In the genomic region with DNA sequence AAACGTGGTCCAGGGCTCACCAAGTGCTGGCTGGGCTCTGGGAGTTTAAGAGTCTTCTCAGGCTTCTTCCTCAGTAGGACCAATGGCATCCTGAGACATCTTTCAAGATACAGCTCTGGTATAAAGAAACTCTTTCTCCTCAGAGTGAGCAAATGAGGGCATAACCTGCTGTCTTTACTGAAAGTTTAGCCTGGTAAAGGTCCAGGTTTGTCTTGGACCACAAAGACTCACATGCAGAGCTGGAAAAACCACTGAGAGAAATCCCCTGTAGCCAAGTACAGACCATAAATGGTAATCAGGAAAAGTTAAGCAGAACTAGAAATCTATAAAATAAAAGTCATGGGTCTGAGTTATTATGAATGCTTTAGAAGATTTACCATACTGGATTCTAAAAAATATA, we compare ENCODE assay signal across 25 cellular contexts. TPM values are rescaled to one million over a fixed set of nuclear protein-coding genes. Genes with fewer than 3 reads are reported as not detected.
DNase-seq lines count a peak whose midpoint lies in the region; ATAC-seq, FAIRE-seq and TF ChIP-seq lines count a peak whose summit lies in the region.
"Had no signal": no experiment of that assay in that cellular context is flagged by ENCODE, and none has a peak within 500 bp of the region (broad histone marks: within the 10 kb centered on the region; RNA-seq: fewer than 3 reads in every experiment).

No MANE protein-coding gene starts in this region.

- peak overlapping the region; percentile 14 for H3K27ac Mint-ChIP-seq in activated CD4-positive, alpha-beta memory T cell treated with anti-CD3 and anti-CD28 coated beads for 36 hours
- no peak overlapping the region for H3K27ac Mint-ChIP-seq in activated CD4-positive, alpha-beta memory T cell treated with anti-CD3 and anti-CD28 coated beads, Interleukin-2, amount 10 ng/mL, durations not matched to agents 7 days and 5 days
- peak overlapping the region; percentile 25 for H3K27ac Mint-ChIP-seq in activated CD8-positive, alpha-beta T cell treated with anti-CD3 and anti-CD28 coated beads for 36 hours
- H3K27ac Mint-ChIP-seq: activated naive CD4-positive, alpha-beta T cell treated with anti-CD3 and anti-CD28 coated beads, Interleukin-2, amount 10 ng/mL, durations not matched to agents 7 days and 5 days; HFFc6; neural progenitor cell had no signal

- DNase-seq in activated CD4-positive, alpha-beta memory T cell treated with anti-CD3 and anti-CD28 coated beads for 36 hours, result no peak
- DNase-seq in activated CD4-positive, alpha-beta memory T cell treated with anti-CD3 and anti-CD28 coated beads, Interleukin-2, amount 10 ng/mL, durations not matched to agents 7 days and 5 days, result no peak
- DNase-seq in activated CD8-positive, alpha-beta T cell treated with anti-CD3 and anti-CD28 coated beads for 36 hours, result no peak
- DNase-seq in fibroblast of peridontal ligament (ENCODE audit: extremely low read depth) (peak; percentile 17), stromal cell of bone marrow (ENCODE audit: low read depth) (peak; percentile 48), D721Med (ENCODE audit: insufficient read length, low spot score) (no peak), H4 (ENCODE audit: low spot score) (no peak)
- DNase-seq: 8988T; activated CD4-positive, alpha-beta T cell treated with anti-CD3 and anti-CD28 coated beads for 48 hours; activated naive CD4-positive, alpha-beta T cell treated with anti-CD3 and anti-CD28 coated beads, Interleukin-2, amount 10 ng/mL, durations not matched to agents 7 days and 5 days; brain microvascular endothelial cell; Calu3; colonic mucosa; EL; HFFc6; left ventricle myocardium superior; NCI-H187; NCI-H2227 treated with DMSO at 0.1 percent for 48 hours; NCI-H774; SHP77; small intestine; SW 1271 had no signal

- H3K4me1 Mint-ChIP-seq in activated CD4-positive, alpha-beta memory T cell treated with anti-CD3 and anti-CD28 coated beads for 36 hours (ENCODE audit: low read depth), result peaks cover 77% of the 10 kb centered on the region
- H3K4me1 Mint-ChIP-seq in activated CD4-positive, alpha-beta memory T cell treated with anti-CD3 and anti-CD28 coated beads, Interleukin-2, amount 10 ng/mL, durations not matched to agents 7 days and 5 days, result peaks cover 56% of the 10 kb centered on the region
- H3K4me1 Mint-ChIP-seq in activated CD8-positive, alpha-beta T cell treated with anti-CD3 and anti-CD28 coated beads for 36 hours (ENCODE audit: low read depth), result peaks cover 85% of the 10 kb centered on the region
- H3K4me1 Mint-ChIP-seq: neural progenitor cell had no signal

- H3K9me3 Mint-ChIP-seq in activated CD4-positive, alpha-beta memory T cell treated with anti-CD3 and anti-CD28 coated beads for 36 hours, result no peaks in the 10 kb centered on the region
- no peaks in the 10 kb centered on the region for H3K9me3 Mint-ChIP-seq in activated CD4-positive, alpha-beta memory T cell treated with anti-CD3 and anti-CD28 coated beads, Interleukin-2, amount 10 ng/mL, durations not matched to agents 7 days and 5 days
- H3K9me3 Mint-ChIP-seq in activated CD8-positive, alpha-beta T cell treated with anti-CD3 and anti-CD28 coated beads for 36 hours, result no peaks in the 10 kb centered on the region
- H3K9me3 Mint-ChIP-seq: activated naive CD4-positive, alpha-beta T cell treated with anti-CD3 and anti-CD28 coated beads, Interleukin-2, amount 10 ng/mL, durations not matched to agents 7 days and 5 days; HFFc6; neural progenitor cell had no signal

- peaks cover 52% of the 10 kb centered on the region for H3K36me3 Mint-ChIP-seq in activated CD4-positive, alpha-beta memory T cell treated with anti-CD3 and anti-CD28 coated beads for 36 hours
- peaks cover 75% of the 10 kb centered on the region for H3K36me3 Mint-ChIP-seq in activated CD4-positive, alpha-beta memory T cell treated with anti-CD3 and anti-CD28 coated beads, Interleukin-2, amount 10 ng/mL, durations not matched to agents 7 days and 5 days (ENCODE audit: low read depth)
- H3K36me3 Mint-ChIP-seq in activated CD8-positive, alpha-beta T cell treated with anti-CD3 and anti-CD28 coated beads for 36 hours (ENCODE audit: low read depth), result peaks cover 76% of the 10 kb centered on the region

- no peaks in the 10 kb centered on the region for H3K27me3 Mint-ChIP-seq in activated CD4-positive, alpha-beta memory T cell treated with anti-CD3 and anti-CD28 coated beads for 36 hours
- H3K27me3 Mint-ChIP-seq in activated CD4-positive, alpha-beta memory T cell treated with anti-CD3 and anti-CD28 coated beads, Interleukin-2, amount 10 ng/mL, durations not matched to agents 7 days and 5 days, result no peaks in the 10 kb centered on the region
- H3K27me3 Mint-ChIP-seq in activated CD8-positive, alpha-beta T cell treated with anti-CD3 and anti-CD28 coated beads for 36 hours, result no peaks in the 10 kb centered on the region
- H3K27me3 Mint-ChIP-seq: activated naive CD4-positive, alpha-beta T cell treated with anti-CD3 and anti-CD28 coated beads, Interleukin-2, amount 10 ng/mL, durations not matched to agents 7 days and 5 days had no signal

- H3K4me3 Mint-ChIP-seq in activated CD4-positive, alpha-beta memory T cell treated with anti-CD3 and anti-CD28 coated beads for 36 hours, result no peak overlapping the region
- H3K4me3 Mint-ChIP-seq in activated CD4-positive, alpha-beta memory T cell treated with anti-CD3 and anti-CD28 coated beads, Interleukin-2, amount 10 ng/mL, durations not matched to agents 7 days and 5 days, result no peak overlapping the region
- no peak overlapping the region for H3K4me3 Mint-ChIP-seq in activated CD8-positive, alpha-beta T cell treated with anti-CD3 and anti-CD28 coated beads for 36 hours
- H3K4me3 Mint-ChIP-seq: activated naive CD4-positive, alpha-beta T cell treated with anti-CD3 and anti-CD28 coated beads, Interleukin-2, amount 10 ng/mL, durations not matched to agents 7 days and 5 days; HFFc6; neural progenitor cell had no signal

- FAIRE-seq in D721Med (lab: Jason Lieb, UNC), result no peak
- FAIRE-seq: small intestine, urothelium cell line had no signal

- CTCF ChIA-PET in activated CD4-positive, alpha-beta memory T cell treated with anti-CD3 and anti-CD28 coated beads for 36 hours (lab: Charles Lee), result interaction anchor here (1.1 kb wide), 1 partner anchor 16 kb away, joined by 3 read pairs; no protein-coding TSS in a partner anchor
- CTCF ChIA-PET in activated CD4-positive, alpha-beta memory T cell treated with anti-CD3 and anti-CD28 coated beads, Interleukin-2, amount 10 ng/mL, durations not matched to agents 7 days and 5 days (lab: Charles Lee), result no interaction called here
- CTCF ChIA-PET in activated CD8-positive, alpha-beta T cell treated with anti-CD3 and anti-CD28 coated beads for 36 hours (lab: Charles Lee), result interaction anchor here (0.8 to 1.5 kb wide), 4 partner anchors 10 to 140 kb away, joined by 3 to 7 read pairs (median 4); no protein-coding TSS in a partner anchor

- peak; percentile 19 for ATAC-seq in activated CD8-positive, alpha-beta T cell treated with anti-CD3 and anti-CD28 coated beads for 36 hours
- no peak for ATAC-seq in GM19035 (IDR thresholded peaks at IDR 0.05; ENCODE audit: unreplicated experiment)
- ATAC-seq: left ventricle myocardium superior had no signal

- TF ChIP-seq CTCF in activated CD8-positive, alpha-beta T cell treated with anti-CD3 and anti-CD28 coated beads for 36 hours (IDR thresholded peaks at IDR 0.05), result no peak
- no peak for TF ChIP-seq CTCF in D721Med (IDR thresholded peaks at IDR 0.05; ENCODE audit: insufficient read depth, missing control alignments)

- POLR2A ChIA-PET in activated CD4-positive, alpha-beta memory T cell treated with anti-CD3 and anti-CD28 coated beads for 36 hours (lab: Charles Lee), result interaction anchor here (0.9 kb wide), 1 partner anchor 21 kb away, joined by 3 read pairs; no protein-coding TSS in a partner anchor
- POLR2A ChIA-PET in activated CD4-positive, alpha-beta memory T cell treated with anti-CD3 and anti-CD28 coated beads, Interleukin-2, amount 10 ng/mL, durations not matched to agents 7 days and 5 days (lab: Charles Lee), result interaction anchor here (1.1 kb wide), 1 partner anchor 154 kb away, joined by 3 read pairs; a partner anchor contains a TSS
- POLR2A ChIA-PET in activated CD8-positive, alpha-beta T cell treated with anti-CD3 and anti-CD28 coated beads for 36 hours (lab: Charles Lee), result interaction anchor here (0.8 to 0.9 kb wide), 3 partner anchors 21 to 66 kb away, joined by 3 read pairs; no protein-coding TSS in a partner anchor

- intact Hi-C loops in activated CD4-positive, alpha-beta memory T cell treated with anti-CD3 and anti-CD28 coated beads for 36 hours (cut with micrococcal nuclease), result no loop called here
- intact Hi-C loops in activated CD8-positive, alpha-beta T cell treated with anti-CD3 and anti-CD28 coated beads for 36 hours (cut with micrococcal nuclease), result no loop called here

RNA-seq across cellular contexts. Expression of a gene that starts 23.1 kb away (rescaled TPM):
- total RNA-seq in activated CD4-positive, alpha-beta memory T cell treated with anti-CD3 and anti-CD28 coated beads for 36 hours, result 100 to 1,000 TPM; 122 to 124 TPM
- total RNA-seq in activated CD4-positive, alpha-beta memory T cell treated with anti-CD3 and anti-CD28 coated beads, Interleukin-2, amount 10 ng/mL, durations not matched to agents 7 days and 5 days, result 100 to 1,000 TPM; 153 to 161 TPM
- total RNA-seq in activated CD8-positive, alpha-beta T cell treated with anti-CD3 and anti-CD28 coated beads for 36 hours, result 10 to 100 TPM; 88.7 to 91.6 TPM
- total RNA-seq in H4 (2014; rRNA removed; shearing (Covaris generic)), result 123 and 130 TPM in 2 replicates

Comparison
In these comparisons a context has a peak if more than half of its experiments do, and no peak if none do; other contexts are left out.
1. DNase-seq: peak in fibroblast of peridontal ligament (single experiment) and stromal cell of bone marrow (single experiment); none in activated CD4-positive, alpha-beta memory T cell treated with anti-CD3 and anti-CD28 coated beads for 36 hours (single experiment), activated CD4-positive, alpha-beta memory T cell treated with anti-CD3 and anti-CD28 coated beads, Interleukin-2, amount 10 ng/mL, durations not matched to agents 7 days and 5 days (single experiment), activated CD8-positive, alpha-beta T cell treated with anti-CD3 and anti-CD28 coated beads for 36 hours (single experiment), D721Med (single experiment) and H4 (single experiment).